15 cellular contexts compared by ENCODE assay signal in genomic region chr11:132054822-132055221, GRCh38.
DNase-seq lines count a peak whose midpoint lies in the region; ATAC-seq, FAIRE-seq and TF ChIP-seq lines count a peak whose summit lies in the region.
"Had no signal": no experiment of that assay in that cellular context is flagged by ENCODE, and none has a peak within 500 bp of the region (broad histone marks: within the 10 kb centered on the region; RNA-seq: fewer than 3 reads in every experiment).

No MANE protein-coding gene starts in this region.

- no peaks in the 10 kb centered on the region for H3K27me3 ChIP-seq in bronchial epithelial cell (ENCODE audit: control insufficient read depth, insufficient read depth, low read length)
- H3K27me3 ChIP-seq in mesendoderm (ENCODE audit: insufficient read depth, low read length, poor library complexity) = no peaks in the 10 kb centered on the region
- H3K27me3 ChIP-seq: esophagus muscularis mucosa had no signal

- no peak overlapping the region for H3K27ac ChIP-seq in mesendoderm (ENCODE audit: low read depth, low read length)
- H3K27ac ChIP-seq: esophagus muscularis mucosa had no signal

- H3K36me3 ChIP-seq in bronchial epithelial cell (ENCODE audit: control insufficient read depth, insufficient read depth, low read length) (no peaks in the 10 kb centered on the region), mesendoderm (ENCODE audit: control insufficient read depth, insufficient read depth, low read length) (no peaks in the 10 kb centered on the region)
- H3K36me3 ChIP-seq: esophagus muscularis mucosa had no signal

- H3K4me1 ChIP-seq in mesendoderm (ENCODE audit: control insufficient read depth, low read depth, low read length) = no peaks in the 10 kb centered on the region

- H3K9me3 Mint-ChIP-seq in mesothelial cell of epicardium = no peaks in the 10 kb centered on the region
- H3K9me3 Mint-ChIP-seq: activated CD4-positive, alpha-beta T cell treated with anti-CD3 and anti-CD28 coated beads, Interleukin-2, amount 10 ng/mL, durations not matched to agents 7 days and 5 days; activated T-helper 2 cell treated with anti-CD3 and anti-CD28 coated beads, Interferon-gamma antibody, Interleukin-2, Interleukin-4, amounts not matched to agents 10 μg/mL and 5 μg/mL and 100 μg/mL, durations not matched to agents 14 hours and 24 hours and 36 hours; T-cell had no signal

- no peak overlapping the region for H4K5ac ChIP-seq in mesendoderm (ENCODE audit: low read length)

- H3K4me3 ChIP-seq in bronchial epithelial cell (ENCODE audit: low read depth, low read length) (no peak overlapping the region), mesendoderm (ENCODE audit: low read length) (no peak overlapping the region)
- H3K4me3 ChIP-seq: esophagus muscularis mucosa had no signal

- H2AK5ac ChIP-seq in mesendoderm (ENCODE audit: low read length) = no peak overlapping the region

- no peak overlapping the region for H3K56ac ChIP-seq in mesendoderm (ENCODE audit: low read length)

- H3K4me3 Mint-ChIP-seq in mesothelial cell of epicardium = no peak overlapping the region
- H3K4me3 Mint-ChIP-seq: activated CD4-positive, alpha-beta T cell treated with anti-CD3 and anti-CD28 coated beads, Interleukin-2, amount 10 ng/mL, durations not matched to agents 7 days and 5 days; CD4-positive, alpha-beta memory T cell; T-cell had no signal

- no peak overlapping the region for H2BK15ac ChIP-seq in mesendoderm (replicated peaks; ENCODE audit: low read depth)

- no peak overlapping the region for H3K4me2 ChIP-seq in mesendoderm (ENCODE audit: low read length)

- TF ChIP-seq CTCF in bronchial epithelial cell (IDR thresholded peaks at IDR 0.05; ENCODE audit: insufficient read depth, low read length, severe bottlenecking) (no peak), mesothelial cell of epicardium (IDR thresholded peaks at IDR 0.05; ENCODE audit: unreplicated experiment) (no peak)

- no peak overlapping the region for H2BK120ac ChIP-seq in mesendoderm (ENCODE audit: low read depth, low read length)

- H3K9ac ChIP-seq in mesendoderm (ENCODE audit: low read length) = no peak overlapping the region

- H3K4ac ChIP-seq in mesendoderm (ENCODE audit: low read depth, low read length) = no peak overlapping the region

- H3K27me3 Mint-ChIP-seq in mesothelial cell of epicardium (ENCODE audit: low read depth) = peaks cover 26% of the 10 kb centered on the region
- H3K27me3 Mint-ChIP-seq: activated CD4-positive, alpha-beta T cell treated with anti-CD3 and anti-CD28 coated beads, Interleukin-2, amount 10 ng/mL, durations not matched to agents 7 days and 5 days; CD4-positive, alpha-beta memory T cell; T-cell had no signal

- peak; percentile 85 for DNase-seq in AG20443 (ENCODE audit: low spot score)
- peak; percentile 95 for DNase-seq in M059J (ENCODE audit: low read depth)
- peak; percentile 81 for DNase-seq in bronchial epithelial cell (ENCODE audit: low read depth)
- peak; percentile 73 for DNase-seq in mesendoderm
- no peak for DNase-seq in cerebellum (ENCODE audit: low spot score)
- DNase-seq in mesothelial cell of epicardium (ENCODE audit: low spot score in 2 of 2, unreplicated experiment in 2 of 2) = no peak
- DNase-seq: activated CD4-positive, alpha-beta T cell treated with anti-CD3 and anti-CD28 coated beads, Interleukin-2, amount 10 ng/mL, durations not matched to agents 7 days and 5 days; CD4-positive, alpha-beta memory T cell; stimulated activated CD4-positive, alpha-beta T cell treated with anti-CD3 and anti-CD28 coated beads, Interleukin-4, amount 100 ng/mL, for 24 hours; stimulated activated naive CD4-positive, alpha-beta T cell; T-cell had no signal

- H3K18ac ChIP-seq in mesendoderm (ENCODE audit: low read length) = no peak overlapping the region

- ATAC-seq in GM21515 (IDR thresholded peaks at IDR 0.05; ENCODE audit: unreplicated experiment) = no peak
- no peak for ATAC-seq in HG03439 (IDR thresholded peaks at IDR 0.05; ENCODE audit: unreplicated experiment)
- ATAC-seq: T-cell had no signal

- no peaks in the 10 kb centered on the region for H3K79me2 ChIP-seq in mesendoderm (ENCODE audit: control insufficient read depth, insufficient read depth, low read length)

- no CpG with 5 or more reads among the region's 1 CpG for WGBS in mesendoderm (ENCODE audit: extremely low coverage, insufficient coverage, low lambda C conversion rate)

- H2BK5ac ChIP-seq in mesendoderm (ENCODE audit: low read length) = no peak overlapping the region

- no peaks in the 10 kb centered on the region for H3K36me3 Mint-ChIP-seq in mesothelial cell of epicardium
- H3K36me3 Mint-ChIP-seq: CD4-positive, alpha-beta memory T cell; T-cell had no signal

- H4K8ac ChIP-seq in mesendoderm (ENCODE audit: low read depth, low read length) = no peak overlapping the region

- no peaks in the 10 kb centered on the region for H3K79me1 ChIP-seq in mesendoderm (ENCODE audit: low read length)

- H3K27ac Mint-ChIP-seq in mesothelial cell of epicardium = no peak overlapping the region
- H3K27ac Mint-ChIP-seq: activated CD4-positive, alpha-beta T cell treated with anti-CD3 and anti-CD28 coated beads, Interleukin-2, amount 10 ng/mL, durations not matched to agents 7 days and 5 days; activated T-helper 2 cell treated with anti-CD3 and anti-CD28 coated beads, Interferon-gamma antibody, Interleukin-2, Interleukin-4, amounts not matched to agents 10 μg/mL and 5 μg/mL and 100 μg/mL, durations not matched to agents 14 hours and 24 hours and 36 hours; CD4-positive, alpha-beta memory T cell; T-cell had no signal

- peaks cover 6% of the 10 kb centered on the region for H3K4me1 Mint-ChIP-seq in mesothelial cell of epicardium
- H3K4me1 Mint-ChIP-seq: activated CD4-positive, alpha-beta T cell treated with anti-CD3 and anti-CD28 coated beads, Interleukin-2, amount 10 ng/mL, durations not matched to agents 7 days and 5 days; CD4-positive, alpha-beta memory T cell; T-cell had no signal

- FAIRE-seq in bronchial epithelial cell (lab: Jason Lieb, UNC) = peak; percentile 28

- no peak overlapping the region for H3K23ac ChIP-seq in mesendoderm (ENCODE audit: low read length)

Comparison
In these comparisons a context has a peak if more than half of its experiments do, and no peak if none do; other contexts are left out.
1. DNase-seq: peak in AG20443 (single experiment), M059J (single experiment), bronchial epithelial cell (single experiment) and mesendoderm (single experiment); none in cerebellum (single experiment) and mesothelial cell of epicardium (0 of 2).